ENCODE assay signal across 8 cellular contexts in genomic region chr10:121658111-121658510, GRCh38. TPM values are rescaled to one million over a fixed set of nuclear protein-coding genes. Genes with fewer than 3 reads are reported as not detected.
"Had no signal": no experiment of that assay in that cellular context is flagged by ENCODE, and none has a peak within 500 bp of the region (broad histone marks: within the 10 kb centered on the region; RNA-seq: fewer than 3 reads in every experiment).

No MANE protein-coding gene starts in this region.

- ATAC-seq: HepG2, K562 had no signal

- H3K27ac ChIP-seq: HL-60 had no signal

- H3K4me3 ChIP-seq: K562 had no signal

- DNase-seq: IMR-90, KBM-7, KG1 had no signal

RNA-seq across cellular contexts. Expression of gene FGFR2, which starts 59.9 kb away (rescaled TPM):
- total RNA-seq: HT1080, IMR-90 had no signal
- polyA plus RNA-seq: IgD-negative memory B cell, IMR-90, K562 had no signal
